Comparison of ENCODE assay signal across 8 cellular contexts in the genomic region with DNA sequence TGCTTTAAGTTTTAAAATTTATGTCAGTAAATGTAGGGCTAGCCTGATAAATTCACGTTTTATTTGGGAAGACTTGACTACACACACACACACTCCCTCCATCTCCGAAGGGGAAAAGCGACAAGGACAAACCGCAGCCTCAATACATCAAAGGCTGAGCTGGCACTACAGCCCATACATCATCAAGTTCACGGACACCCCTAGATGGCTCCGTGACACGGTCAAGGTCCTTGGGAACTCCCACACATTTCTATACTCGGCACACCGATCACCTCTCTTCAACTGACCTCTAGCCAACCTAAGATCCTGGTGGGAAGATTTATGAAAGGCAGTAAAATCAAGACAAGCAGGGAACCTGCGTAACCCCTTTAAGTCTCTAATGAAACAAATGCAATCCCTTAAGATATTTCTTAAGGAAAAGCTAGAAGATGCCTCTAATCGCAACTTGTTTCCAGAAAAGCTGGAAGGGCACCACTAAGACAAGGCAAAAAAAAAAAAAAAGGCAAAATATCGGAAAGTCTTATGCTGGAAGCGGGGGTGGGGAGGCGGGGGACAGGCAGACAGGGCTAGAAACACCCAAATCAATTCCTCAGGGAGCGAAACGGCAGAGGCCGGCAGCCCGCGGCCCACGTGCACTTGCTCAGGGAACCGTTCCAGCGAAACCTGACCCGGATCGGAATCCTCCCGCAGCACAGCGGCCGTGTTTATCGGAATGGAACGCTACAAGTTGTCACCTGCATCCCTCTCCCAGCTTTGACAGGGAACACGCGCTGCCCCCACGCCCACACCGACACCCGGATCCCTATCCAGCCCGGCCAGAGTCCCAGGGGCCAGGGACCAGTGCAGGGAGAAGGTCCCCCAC.
DNase-seq lines count a peak whose midpoint lies in the region; ATAC-seq and TF ChIP-seq lines count a peak whose summit lies in the region.

No MANE protein-coding gene starts in this region.

- no peak for TF ChIP-seq CTCF in AG10803 (conservative IDR thresholded peaks at IDR 0.05; ENCODE audit: low read length)

- H3K4me3 Mint-ChIP-seq in activated naive CD8-positive, alpha-beta T cell treated with anti-CD3 and anti-CD28 coated beads, Interleukin-2, amount 50 U/mL, for 24 hours: peak overlapping the region; percentile 52

- H3K4me3 ChIP-seq in AG10803 (ENCODE audit: low read length) (peak overlapping the region; percentile 42), iPS-11a (ENCODE audit: low read depth, low read length) (peak overlapping the region; percentile 6)

- H3K4me1 Mint-ChIP-seq in activated naive CD8-positive, alpha-beta T cell treated with anti-CD3 and anti-CD28 coated beads, Interleukin-2, amount 50 U/mL, for 24 hours: peaks cover 11% of the 10 kb centered on the region

- POLR2A ChIA-PET in HEK293T (lab: Yijun Ruan, JAX): no interaction called here

- no peaks in the 10 kb centered on the region for H3K9me3 Mint-ChIP-seq in activated naive CD8-positive, alpha-beta T cell treated with anti-CD3 and anti-CD28 coated beads, Interleukin-2, amount 50 U/mL, for 24 hours

- H3K36me3 Mint-ChIP-seq in activated naive CD8-positive, alpha-beta T cell treated with anti-CD3 and anti-CD28 coated beads, Interleukin-2, amount 50 U/mL, for 24 hours (ENCODE audit: low read depth): no peaks in the 10 kb centered on the region

- CTCF ChIA-PET in HEK293T (lab: Yijun Ruan, JAX): interaction anchor here (0.7 kb wide), 1 partner anchor 226 kb away, joined by 3 read pairs; no protein-coding TSS in a partner anchor

- ATAC-seq in activated naive CD8-positive, alpha-beta T cell treated with anti-CD3 and anti-CD28 coated beads, Interleukin-2, amount 50 U/mL, for 24 hours: no peak
- ATAC-seq in GM19035 (IDR thresholded peaks at IDR 0.05; ENCODE audit: unreplicated experiment): no peak

- no peak for DNase-seq in AG10803 (ENCODE audit: low read depth)
- peak; percentile 59 for DNase-seq in HEK293T (ENCODE audit: extremely low spot score)
- DNase-seq in activated naive CD8-positive, alpha-beta T cell treated with anti-CD3 and anti-CD28 coated beads, Interleukin-2, amount 50 U/mL, for 24 hours: peak; percentile 6
- DNase-seq in putamen (ENCODE audit: low spot score): peak; percentile 40
- no peak for DNase-seq in SW480 (ENCODE audit: low spot score)
- no peak for DNase-seq in effector CD8-positive, alpha-beta T cell (lab: John Stamatoyannopoulos, UW)

- H3K27me3 Mint-ChIP-seq in activated naive CD8-positive, alpha-beta T cell treated with anti-CD3 and anti-CD28 coated beads, Interleukin-2, amount 50 U/mL, for 24 hours: peaks cover 56% of the 10 kb centered on the region

- no peak overlapping the region for H3K27ac Mint-ChIP-seq in activated naive CD8-positive, alpha-beta T cell treated with anti-CD3 and anti-CD28 coated beads, Interleukin-2, amount 50 U/mL, for 24 hours

TF ChIP-seq in HEK293T, 16 proteins besides CTCF, POLR2A, EP300 and RAD21:
- TF ChIP-seq, protein P1, sequence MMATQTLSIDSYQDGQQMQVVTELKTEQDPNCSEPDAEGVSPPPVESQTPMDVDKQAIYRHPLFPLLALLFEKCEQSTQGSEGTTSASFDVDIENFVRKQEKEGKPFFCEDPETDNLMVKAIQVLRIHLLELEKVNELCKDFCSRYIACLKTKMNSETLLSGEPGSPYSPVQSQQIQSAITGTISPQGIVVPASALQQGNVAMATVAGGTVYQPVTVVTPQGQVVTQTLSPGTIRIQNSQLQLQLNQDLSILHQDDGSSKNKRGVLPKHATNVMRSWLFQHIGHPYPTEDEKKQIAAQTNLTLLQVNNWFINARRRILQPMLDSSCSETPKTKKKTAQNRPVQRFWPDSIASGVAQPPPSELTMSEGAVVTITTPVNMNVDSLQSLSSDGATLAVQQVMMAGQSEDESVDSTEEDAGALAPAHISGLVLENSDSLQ (IDR thresholded peaks at IDR 0.05): 0 out of 2 replicates have a peak, but pooled peaks have one; percentile 15
- TF ChIP-seq L3MBTL2 (conservative IDR thresholded peaks at IDR 0.05) (0 out of 2 replicates have a peak, but pooled peaks have one; percentile 9), ZNF384 (IDR thresholded peaks at IDR 0.05) (no peak)
TF ChIP-seq in HEK293T: peak in this region for 2.

Comparison
In these comparisons a context has a peak if more than half of its experiments do, and no peak if none do; other contexts are left out.
1. DNase-seq: peak in HEK293T (single experiment), activated naive CD8-positive, alpha-beta T cell treated with anti-CD3 and anti-CD28 coated beads, Interleukin-2, amount 50 U/mL, for 24 hours (single experiment) and putamen (single experiment); none in AG10803 (single experiment), SW480 (single experiment) and effector CD8-positive, alpha-beta T cell (single experiment).